ENCODE assay signal across 14 cellular contexts in genomic region chr9:92291577-92291976, GRCh38. TPM values are rescaled to one million over a fixed set of nuclear protein-coding genes. Genes with fewer than 3 reads are reported as not detected.
A peak's percentile ranks its signal among the peaks of the same experiment; 100 is the strongest.
DNase-seq lines count a peak whose midpoint lies in the region; ATAC-seq and TF ChIP-seq lines count a peak whose summit lies in the region.
"Had no signal": no experiment of that assay in that cellular context is flagged by ENCODE, and none has a peak within 500 bp of the region (broad histone marks: within the 10 kb centered on the region; RNA-seq: fewer than 3 reads in every experiment).

No MANE protein-coding gene starts in this region.

- 62% methylated on average over 2 of the region's 2 CpGs for WGBS in hepatocyte (ENCODE audit: low lambda C conversion rate, missing lambda C conversion rate)
- 90 to 92% methylated on average over 2 of the region's 2 CpGs for WGBS in heart right ventricle, 2 donors

- H2AFZ ChIP-seq in ACC112 (ENCODE audit: low read length, unreplicated experiment) (no peak overlapping the region), hepatocyte (no peak overlapping the region)

- intact Hi-C loops in heart right ventricle (cut with DNase I) = loop anchor here in 3 of 10 donors (5.0 to 10.0 kb wide), 2 partner anchors 149 to 157 kb away; no protein-coding TSS in a partner anchor
- intact Hi-C loops in dorsolateral prefrontal cortex (cut with DNase I) = loop anchor here (5.0 to 10.0 kb wide), 3 partner anchors 36 to 157 kb away; partner anchors contain the start of genes CENPP (in 1 of the 2) and NOL8 (in 1 of the 2)

- H3K4me2 ChIP-seq in hepatocyte = peak overlapping the region; percentile 80

- H3K27me3 ChIP-seq in ACC112 (ENCODE audit: insufficient read depth, low read length) = no peaks in the 10 kb centered on the region
- no peaks in the 10 kb centered on the region for H3K27me3 ChIP-seq in GM06990 (replicated peaks; ENCODE audit: control insufficient read depth, insufficient read depth, low read length)
- H3K27me3 ChIP-seq in hepatocyte = no peaks in the 10 kb centered on the region
- no peaks in the 10 kb centered on the region for H3K27me3 ChIP-seq in heart right ventricle
- no peaks in the 10 kb centered on the region for H3K27me3 ChIP-seq in dorsolateral prefrontal cortex
- H3K27me3 ChIP-seq: upper lobe of right lung had no signal

- no peaks in the 10 kb centered on the region for H4K20me1 ChIP-seq in hepatocyte (ENCODE audit: insufficient read depth, poor library complexity, severe bottlenecking)

- H3K36me3 ChIP-seq in ACC112 (ENCODE audit: insufficient read depth, low read length) (peaks cover 28% of the 10 kb centered on the region), GM06990 (ENCODE audit: control insufficient read depth, insufficient read depth, low read length) (peaks cover 3% of the 10 kb centered on the region), hepatocyte (replicated peaks; ENCODE audit: insufficient read depth, low read depth) (no peaks in the 10 kb centered on the region), heart right ventricle (peaks cover 0 to 40% (median 7%) of the 10 kb centered on the region in 9 donors)

- no peak for DNase-seq in GM06990 (ENCODE audit: extremely low read depth, insufficient read length)
- no peak for DNase-seq in hepatocyte (ENCODE audit: low spot score)
- DNase-seq in DMS53 (lab: John Stamatoyannopoulos, UW) = no peak
- DNase-seq in heart right ventricle = no peak
- no peak for DNase-seq in dorsolateral prefrontal cortex
- DNase-seq: activated CD8-positive, alpha-beta memory T cell treated with anti-CD3 and anti-CD28 coated beads, Interleukin-2, amount 50 U/mL, for 4 hours; DMS79 treated with DMSO at 0.1 percent for 48 hours; GOT3; NCI-H1930; SIG-M5; upper lobe of right lung had no signal

- H3K9me2 ChIP-seq in hepatocyte (replicated peaks; ENCODE audit: insufficient read depth) = no peaks in the 10 kb centered on the region

- H3K27ac ChIP-seq in ACC112 (ENCODE audit: low read depth, low read length) = no peak overlapping the region
- H3K27ac ChIP-seq in hepatocyte = no peak overlapping the region
- no peak overlapping the region for H3K27ac ChIP-seq in heart right ventricle
- no peak overlapping the region for H3K27ac ChIP-seq in dorsolateral prefrontal cortex
- H3K27ac ChIP-seq: upper lobe of right lung had no signal

- TF ChIP-seq CTCF in GM06990 (IDR thresholded peaks at IDR 0.05; ENCODE audit: insufficient read depth, low read length, poor library complexity, severe bottlenecking) = no peak
- no peak for TF ChIP-seq CTCF in WI38 (IDR thresholded peaks at IDR 0.05; ENCODE audit: low read depth, low read length)
- no peak for TF ChIP-seq CTCF in hepatocyte (IDR thresholded peaks at IDR 0.05; ENCODE audit: poor library complexity)
- TF ChIP-seq CTCF in heart right ventricle (IDR thresholded peaks at IDR 0.05) = no peak
- TF ChIP-seq CTCF in dorsolateral prefrontal cortex (IDR thresholded peaks at IDR 0.05 in 54 of 56, conservative IDR thresholded peaks at IDR 0.05 in 2 of 56; ENCODE audit: low read depth in 1 of 56, partially characterized antibody in 56 of 56) = no peak

- H3K4me1 ChIP-seq in ACC112 (ENCODE audit: control insufficient read depth, insufficient read depth, low read length, unreplicated experiment) = peaks cover 35% of the 10 kb centered on the region
- H3K4me1 ChIP-seq in hepatocyte (ENCODE audit: insufficient read depth) = peaks cover 25% of the 10 kb centered on the region
- peaks cover 0 to 32% (median 27%) of the 10 kb centered on the region in 9 donors for H3K4me1 ChIP-seq in heart right ventricle

- H3K79me2 ChIP-seq in ACC112 (ENCODE audit: control insufficient read depth, insufficient read depth, low read length, unreplicated experiment) (peaks cover 70% of the 10 kb centered on the region), hepatocyte (peaks cover 60% of the 10 kb centered on the region)

- no peaks in the 10 kb centered on the region for H3K9me3 ChIP-seq in hepatocyte (ENCODE audit: low read depth)
- H3K9me3 ChIP-seq in heart right ventricle = no peaks in the 10 kb centered on the region
- H3K9me3 ChIP-seq: upper lobe of right lung had no signal

- H3K4me3 ChIP-seq in ACC112 (ENCODE audit: low read depth, low read length) = peak overlapping the region; percentile 90
- H3K4me3 ChIP-seq in GM06990 (replicated peaks; ENCODE audit: low read depth, low read length) = peak overlapping the region; percentile 96; the same call in 1 of the 2 replicates
- H3K4me3 ChIP-seq in WI38 (ENCODE audit: low read depth, low read length) = peak overlapping the region; percentile 82
- no peak overlapping the region for H3K4me3 ChIP-seq in hepatocyte
- H3K4me3 ChIP-seq in heart right ventricle = no peak overlapping the region
- H3K4me3 ChIP-seq in dorsolateral prefrontal cortex = peak overlapping the region in 5 of 59 donors; percentile 70 to 95 (median 86)

- ATAC-seq in GM19351 (IDR thresholded peaks at IDR 0.05; ENCODE audit: unreplicated experiment) = no peak
- no peak for ATAC-seq in heart right ventricle
- ATAC-seq: upper lobe of right lung had no signal

RNA-seq across cellular contexts. Expression of gene IARS1, which starts 1.9 kb away (rescaled TPM):
- total RNA-seq in hepatocyte (158 and 180 TPM in 2 replicates), heart right ventricle (10 to 100 TPM; 48.0 to 79.6 (median 62.7) TPM), dorsolateral prefrontal cortex (100 to 1,000 TPM in 55 of 120 experiments, 10 to 100 TPM in 65; 50.3 to 131 (median 98.3) TPM)
- polyA plus RNA-seq in hepatocyte (74.4 and 76.7 TPM in 2 replicates), heart right ventricle (10 to 100 TPM in 1 of 2 donors, 1 to 10 TPM in 1; 9.0 to 54.7 TPM)

RNA-seq across cellular contexts. Expression of gene NOL8, which starts 33.6 kb away (rescaled TPM):
- total RNA-seq in hepatocyte (17.3 and 28.9 TPM in 2 replicates), heart right ventricle (10 to 100 TPM; 12.6 to 19.1 (median 15.0) TPM), dorsolateral prefrontal cortex (10 to 100 TPM; 18.8 to 50.5 (median 32.6) TPM)
- polyA plus RNA-seq in hepatocyte (17.5 and 25.6 TPM in 2 replicates), heart right ventricle (10 to 100 TPM in 1 of 2 donors, 1 to 10 TPM in 1; 9.1 to 27.4 TPM)

RNA-seq across cellular contexts. Expression of gene CENPP, which starts 34.2 kb away (rescaled TPM):
- total RNA-seq in hepatocyte (2.0 and 5.9 TPM in 2 replicates), heart right ventricle (1 to 10 TPM; 1.3 to 5.2 (median 3.1) TPM), dorsolateral prefrontal cortex (10 to 100 TPM in 21 of 120 experiments, 1 to 10 TPM in 99; 1.7 to 16.5 (median 7.0) TPM)
- polyA plus RNA-seq in hepatocyte (2.8 and 5.1 TPM in 2 replicates), heart right ventricle (1 to 10 TPM; 1.3 to 1.4 TPM)

Comparison
In these comparisons a context has a peak if more than half of its experiments do, and no peak if none do; other contexts are left out.
1. H3K4me3 ChIP-seq: peak in ACC112 (single experiment), GM06990 (single experiment) and WI38 (single experiment); none in hepatocyte (single experiment) and heart right ventricle (0 of 10).